ENCODE assay signal across 8 cellular contexts in the genomic region with DNA sequence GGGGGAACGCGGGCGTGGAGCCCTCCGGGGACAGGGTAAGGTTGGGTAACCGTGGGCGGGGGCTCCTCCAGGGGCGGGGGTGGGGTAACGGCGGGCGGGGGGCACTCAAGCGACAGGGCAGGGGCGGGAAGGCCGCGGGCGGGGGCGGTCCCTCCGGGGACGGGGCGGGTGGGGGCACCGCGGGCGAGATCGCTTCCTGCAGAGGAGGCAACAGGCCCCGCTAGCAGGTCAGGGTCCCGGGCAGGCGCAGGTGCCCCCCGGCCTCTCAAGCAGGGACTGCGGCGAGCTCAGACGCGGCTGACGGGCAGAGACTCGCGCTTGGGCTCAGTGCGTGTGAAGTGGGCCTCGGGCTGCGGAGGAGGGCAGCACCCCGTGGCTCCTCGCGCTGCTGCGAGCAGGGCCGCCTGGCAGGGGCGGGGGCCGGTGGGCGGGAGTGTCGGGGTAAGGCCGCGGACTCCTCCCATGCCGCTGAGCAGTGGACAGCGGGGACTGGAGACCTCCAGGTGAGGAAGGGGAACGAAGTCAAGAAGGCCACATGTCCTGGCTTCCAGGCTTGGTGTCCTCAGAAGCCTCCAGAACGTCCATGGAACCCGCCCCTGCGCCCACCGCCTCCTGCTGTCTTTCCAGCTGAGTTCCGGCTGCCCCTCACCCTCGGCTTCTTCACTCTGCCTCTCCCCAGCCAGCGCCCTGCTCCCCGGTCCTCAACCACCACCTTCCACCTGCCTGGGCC. TPM values are rescaled to one million over a fixed set of nuclear protein-coding genes. Genes with fewer than 3 reads are reported as not detected.
DNase-seq lines count a peak whose midpoint lies in the region; ATAC-seq, FAIRE-seq and TF ChIP-seq lines count a peak whose summit lies in the region.

No MANE protein-coding gene starts in this region.

- H3K4me3 Mint-ChIP-seq in Calu3 (ENCODE audit: low read depth, unreplicated experiment) = peak overlapping the region; percentile 79
- H3K4me3 Mint-ChIP-seq in WTC11 = peak overlapping the region; percentile 77

- H3K4me1 Mint-ChIP-seq in Calu3 (ENCODE audit: low read depth, unreplicated experiment) = peaks cover 18% of the 10 kb centered on the region
- peaks cover 48% of the 10 kb centered on the region for H3K4me1 Mint-ChIP-seq in WTC11

- no peaks in the 10 kb centered on the region for H3K27me3 Mint-ChIP-seq in Calu3 (ENCODE audit: unreplicated experiment)
- H3K27me3 Mint-ChIP-seq in WTC11 (ENCODE audit: low read depth) = no peaks in the 10 kb centered on the region; the same call in 1 of the 2 replicates

- TF ChIP-seq CTCF in Calu3 (IDR thresholded peaks at IDR 0.05; ENCODE audit: unreplicated experiment) (no peak), WTC11 (IDR thresholded peaks at IDR 0.05) (no peak), HepG2 (CRISPR knock-in tag; IDR thresholded peaks at IDR 0.05) (no peak)

- peak in 1 of 2 experiments; percentile 64; a peak in 2 of 4 replicates for TF ChIP-seq POLR2A in HepG2 (IDR thresholded peaks at IDR 0.05; ENCODE audit: insufficient read depth in 1 of 2, low read depth in 2 of 2, low read length in 2 of 2)

- TF ChIP-seq RAD21 in HepG2 (CRISPR knock-in tag; IDR thresholded peaks at IDR 0.05) = no peak

- H3K27me3 ChIP-seq in GM23248 (replicated peaks; ENCODE audit: insufficient read depth) (no peaks in the 10 kb centered on the region), HepG2 (ENCODE audit: control insufficient read depth in 1 of 2, insufficient read depth in 2 of 2, low read length in 2 of 2) (no peaks in the 10 kb centered on the region; a peak in 1 of 5 replicates)

- in situ Hi-C loops in GM23248 (cut with MboI) (no loop called here), HepG2 (cut with HindIII; ENCODE audit: extremely low pct_ligation_motif_present, low pct_unique_long_range_greater_than_20kb) (no loop called here)

- peak; percentile 40 for ATAC-seq in WTC11
- peak; percentile 66 for ATAC-seq in HepG2

- BruUV-seq in Calu3 (replicated peaks; lab: Mats Ljungman, UMichigan) = no TSS peak
- BruUV-seq in HepG2 (replicated peaks; lab: Mats Ljungman, UMichigan) = no TSS peak

- H3K9me3 Mint-ChIP-seq in Calu3 (ENCODE audit: low read depth, unreplicated experiment) (no peaks in the 10 kb centered on the region), WTC11 (no peaks in the 10 kb centered on the region; the same call in 1 of the 2 replicates)

- H3K9ac ChIP-seq in GM23248 (peak overlapping the region; percentile 93), HepG2 (ENCODE audit: insufficient read depth, low read depth, low read length) (peak overlapping the region; percentile 76)

- H3K79me2 ChIP-seq in GM23248 (ENCODE audit: insufficient read depth) (peaks cover 46% of the 10 kb centered on the region), HepG2 (ENCODE audit: insufficient read depth, low read length) (peaks cover 45% of the 10 kb centered on the region)

- peaks cover 39% of the 10 kb centered on the region for H3K4me1 ChIP-seq in GM23248 (ENCODE audit: insufficient read depth)
- peaks cover 76% of the 10 kb centered on the region for H3K4me1 ChIP-seq in HepG2 (ENCODE audit: insufficient read depth, low read length)

- peaks cover 13% of the 10 kb centered on the region for H3F3A ChIP-seq in GM23248 (ENCODE audit: insufficient read depth)

- H3K27ac Mint-ChIP-seq in Calu3 (ENCODE audit: unreplicated experiment) = peak overlapping the region; percentile 45
- H3K27ac Mint-ChIP-seq in WTC11 = peak overlapping the region; percentile 79; the same call in 1 of the 2 replicates

- CTCF ChIA-PET in Calu3 (lab: Charles Lee) (no interaction called here), WTC11 (lab: Charles Lee) (interaction anchor here (1.0 to 2.0 kb wide), 3 partner anchors 15 to 155 kb away, joined by 6 to 13 read pairs (median 8); no protein-coding TSS in a partner anchor), HepG2 (lab: Yijun Ruan, JAX; ENCODE audit: low intra/inter-chr PET ratio, low total read pairs) (no interaction called here)

- DNase-seq in Calu3 (peak; percentile 22), GM23248 (peak; percentile 83), NCI-H146 treated with DMSO at 0.1 percent for 48 hours (lab: John Stamatoyannopoulos, UW; ENCODE audit: unreplicated experiment) (peak; percentile 35), WTC11 (ENCODE audit: low spot score) (peak; percentile 62), HepG2 (ENCODE audit: low spot score) (peak; percentile 42), SIG-M5 (lab: John Stamatoyannopoulos, UW) (no peak)
- peak; percentile 69 for DNase-seq in stimulated activated CD4-positive, alpha-beta T cell treated with anti-CD3 and anti-CD28 coated beads, Interleukin-4, amount 100 ng/mL, for 24 hours

- H3K27ac ChIP-seq in GM23248 (peak overlapping the region; percentile 76), cingulate gyrus (ENCODE audit: low read depth, low read length) (peak overlapping the region; percentile 88), HepG2 (ENCODE audit: extremely low read length, insufficient read depth, low read length) (peak overlapping the region; percentile 81)

- H4K20me1 ChIP-seq in GM23248 (ENCODE audit: insufficient read depth) = peaks cover 23% of the 10 kb centered on the region; the same call in 1 of the 2 replicates
- peaks cover 32% of the 10 kb centered on the region for H4K20me1 ChIP-seq in HepG2 (ENCODE audit: insufficient read depth, low read length)

- WGBS in GM23248 (ENCODE audit: low coverage in 1 of 2, low lambda C conversion rate in 2 of 2, missing lambda C conversion rate in 2 of 2), 2 experiments = 2% methylated on average over 10 to 52 of the region's 59 CpGs
- WGBS in HepG2 (ENCODE audit: low lambda C conversion rate) = 7% methylated on average over 8 of the region's 59 CpGs

- H3K9me3 ChIP-seq in GM23248 (ENCODE audit: low read depth) = no peaks in the 10 kb centered on the region
- H3K9me3 ChIP-seq in HepG2 (ENCODE audit: low read length) = no peaks in the 10 kb centered on the region

- no peaks in the 10 kb centered on the region for H3K9me2 ChIP-seq in GM23248 (ENCODE audit: insufficient read depth)

- H3K36me3 Mint-ChIP-seq in Calu3 (ENCODE audit: insufficient read depth, unreplicated experiment) (peaks cover 41% of the 10 kb centered on the region), WTC11 (peaks cover 4% of the 10 kb centered on the region; the same call in 1 of the 2 replicates)

- H3K4me3 ChIP-seq in GM23248 (peak overlapping the region; percentile 91), HepG2 (replicated peaks in 1 of 3; ENCODE audit: insufficient read depth in 1 of 3, low read depth in 2 of 3, low read length in 3 of 3) (peak overlapping the region; percentile 67 to 99 (median 90))

- H3K4me2 ChIP-seq in GM23248 (ENCODE audit: unreplicated experiment) (peak overlapping the region; percentile 77), HepG2 (ENCODE audit: low read depth, low read length) (peak overlapping the region; percentile 96)

- intact Hi-C loops in Calu3 (cut with micrococcal nuclease; ENCODE audit: unreplicated experiment) (no loop called here), HepG2 (cut with micrococcal nuclease; ENCODE audit: unreplicated experiment) (no loop called here)

- POLR2A ChIA-PET in WTC11 (lab: Charles Lee) = interaction anchor here (0.7 to 1.0 kb wide), 3 partner anchors 9 to 28 kb away, joined by 3 to 7 read pairs (median 5); partner anchors contain the start of gene TMEM52
- POLR2A ChIA-PET in HepG2 (lab: Yijun Ruan, JAX) = interaction anchor here (1.0 to 1.9 kb wide), 4 partner anchors 9 to 28 kb away, joined by 3 to 6 read pairs (median 4); partner anchors contain the start of gene TMEM52

- TF ChIP-seq EP300 in HepG2 (IDR thresholded peaks at IDR 0.05; ENCODE audit: low read depth in 2 of 2, low read length in 2 of 2) (no peak), HepG2 (CRISPR knock-in tag; IDR thresholded peaks at IDR 0.05; ENCODE audit: borderline replicate concordance) (no peak)

- FAIRE-seq in HepG2 (lab: Jason Lieb, UNC) = no peak

- H3K36me3 ChIP-seq in GM23248 (ENCODE audit: low read depth) (0 out of 2 replicates have a peak, but pooled peaks cover 3% of the 10 kb centered on the region), HepG2 (replicated peaks in 1 of 2; ENCODE audit: control insufficient read depth in 1 of 2, insufficient read depth in 2 of 2, low read length in 2 of 2) (no peaks in the 10 kb centered on the region)

- H2AFZ ChIP-seq in GM23248 (peak overlapping the region; percentile 74), HepG2 (ENCODE audit: low read length) (no peak overlapping the region)

RNA-seq across cellular contexts. Expression of gene GNB1, which starts 0.6 kb away (rescaled TPM):
- total RNA-seq in Calu3 (2022) (251 and 252 TPM in 2 replicates), WTC11 (2021) (339 to 383 TPM (median 360 TPM) in 3 replicates), HepG2 (2016; rRNA removed; fragmentation: Illumina TruSeq; extraction: Trizol) (66.2 and 76.7 TPM in 2 replicates)
- 87.6 and 97.7 TPM in 2 replicates for total RNA-seq in GM23248 (2014; rRNA removed; shearing (Covaris generic))
- polyA plus RNA-seq in GM23248 (2016; fragmentation: Nextera tagmentation; extraction: Ambion mirVana) (92.0 and 148 TPM in 2 replicates), HepG2 (2011; rRNA removed) (327 and 345 TPM in 2 replicates)
- 98.5 and 108 TPM in 2 replicates for total RNA-seq in HepG2 (2016; cell fraction: cytosol; rRNA removed; fragmentation: Illumina TruSeq; extraction: Trizol; ENCODE audit: low read depth)
- 68.2 and 68.8 TPM in 2 replicates for total RNA-seq in HepG2 (2016; cell fraction: insoluble cytoplasmic fraction; rRNA removed; fragmentation: Illumina TruSeq; extraction: Trizol)
- 163 and 168 TPM in 2 replicates for total RNA-seq in HepG2 (2016; cell fraction: membrane; rRNA removed; fragmentation: Illumina TruSeq; extraction: Trizol)
- 45.2 and 49.3 TPM in 2 replicates for total RNA-seq in HepG2 (2016; cell fraction: nucleus; rRNA removed; fragmentation: Illumina TruSeq; extraction: Trizol)
- polyA plus RNA-seq in HepG2 (2011; cell fraction: cytosol; rRNA removed) = 278 and 286 TPM in 2 replicates
- 169 and 179 TPM in 2 replicates for polyA plus RNA-seq in HepG2 (2011; cell fraction: nucleus; rRNA removed)
- polyA plus RNA-seq in HepG2 (2012) = 196 and 197 TPM in 2 replicates
- 302 and 370 TPM in 2 replicates for polyA plus RNA-seq in HepG2 (2016; cell fraction: cytosol; fragmentation: Illumina TruSeq; extraction: Trizol; ENCODE audit: low read depth)
- polyA plus RNA-seq in HepG2 (2016; cell fraction: insoluble cytoplasmic fraction; fragmentation: Illumina TruSeq; extraction: Trizol; ENCODE audit: low read depth) = 201 and 257 TPM in 2 replicates
- polyA plus RNA-seq in HepG2 (2016; cell fraction: membrane; fragmentation: Illumina TruSeq; extraction: Trizol; ENCODE audit: low read depth) = 387 and 445 TPM in 2 replicates
- 156 and 160 TPM in 2 replicates for polyA plus RNA-seq in HepG2 (2016; cell fraction: nucleus; fragmentation: Illumina TruSeq; extraction: Trizol; ENCODE audit: insufficient read depth, low read depth)
- 349 and 450 TPM in 2 replicates for polyA minus RNA-seq in HepG2 (2011; rRNA and poly(A)+ RNA removed; ENCODE audit: low replicate concordance)
- polyA minus RNA-seq in HepG2 (2011; cell fraction: cytosol; rRNA and poly(A)+ RNA removed) = 168 and 187 TPM in 2 replicates
- 63.1 and 70.6 TPM in 2 replicates for polyA minus RNA-seq in HepG2 (2011; cell fraction: nucleus; rRNA and poly(A)+ RNA removed)

RNA-seq across cellular contexts. Expression of gene CALML6, which starts 23.5 kb away (rescaled TPM):
- total RNA-seq in Calu3 (2022) = 0.59 and 1.3 TPM in 2 replicates
- total RNA-seq in GM23248 (2014; rRNA removed; shearing (Covaris generic)) = 0.11 and 0.51 TPM in 2 replicates
- polyA plus RNA-seq in GM23248 (2016; fragmentation: Nextera tagmentation; extraction: Ambion mirVana) = not detected in 2 replicates
- 0.87 to 2.1 TPM (median 1.9 TPM) in 3 replicates for total RNA-seq in WTC11 (2021)
- total RNA-seq in HepG2 (2016; rRNA removed; fragmentation: Illumina TruSeq; extraction: Trizol) = 0.11 TPM in 1 of 2 replicates, not detected in the other
- not detected in 2 replicates for total RNA-seq in HepG2 (2016; cell fraction: cytosol; rRNA removed; fragmentation: Illumina TruSeq; extraction: Trizol; ENCODE audit: low read depth)
- total RNA-seq in HepG2 (2016; cell fraction: insoluble cytoplasmic fraction; rRNA removed; fragmentation: Illumina TruSeq; extraction: Trizol) = 0.13 TPM in 1 of 2 replicates, not detected in the other
- total RNA-seq in HepG2 (2016; cell fraction: membrane; rRNA removed; fragmentation: Illumina TruSeq; extraction: Trizol) = not detected in 2 replicates
- not detected in 2 replicates for total RNA-seq in HepG2 (2016; cell fraction: nucleus; rRNA removed; fragmentation: Illumina TruSeq; extraction: Trizol)
- 0.12 TPM in 1 of 2 replicates, not detected in the other for polyA plus RNA-seq in HepG2 (2011; rRNA removed)
- polyA plus RNA-seq in HepG2 (2011; cell fraction: cytosol; rRNA removed) = not detected in 2 replicates
- polyA plus RNA-seq in HepG2 (2011; cell fraction: nucleus; rRNA removed) = 0.80 and 1.5 TPM in 2 replicates
- not detected in 2 replicates for polyA plus RNA-seq in HepG2 (2012)
- polyA plus RNA-seq in HepG2 (2016; cell fraction: cytosol; fragmentation: Illumina TruSeq; extraction: Trizol; ENCODE audit: low read depth) = not detected in 2 replicates
- polyA plus RNA-seq in HepG2 (2016; cell fraction: insoluble cytoplasmic fraction; fragmentation: Illumina TruSeq; extraction: Trizol; ENCODE audit: low read depth) = not detected in 2 replicates
- not detected in 2 replicates for polyA plus RNA-seq in HepG2 (2016; cell fraction: membrane; fragmentation: Illumina TruSeq; extraction: Trizol; ENCODE audit: low read depth)
- 0.38 and 0.87 TPM in 2 replicates for polyA plus RNA-seq in HepG2 (2016; cell fraction: nucleus; fragmentation: Illumina TruSeq; extraction: Trizol; ENCODE audit: insufficient read depth, low read depth)
- not detected in 2 replicates for polyA minus RNA-seq in HepG2 (2011; rRNA and poly(A)+ RNA removed; ENCODE audit: low replicate concordance)
- not detected in 2 replicates for polyA minus RNA-seq in HepG2 (2011; cell fraction: cytosol; rRNA and poly(A)+ RNA removed)
- 0.64 TPM in 1 of 2 replicates, not detected in the other for polyA minus RNA-seq in HepG2 (2011; cell fraction: nucleus; rRNA and poly(A)+ RNA removed)

RNA-seq across cellular contexts. Expression of gene TMEM52, which starts 27.6 kb away (rescaled TPM):
- total RNA-seq in Calu3 (2022) (0.64 and 1.1 TPM in 2 replicates), WTC11 (2021) (15.0 to 21.9 TPM (median 20.0 TPM) in 3 replicates), HepG2 (2016; rRNA removed; fragmentation: Illumina TruSeq; extraction: Trizol) (12.9 and 18.7 TPM in 2 replicates)
- not detected in 2 replicates for total RNA-seq in GM23248 (2014; rRNA removed; shearing (Covaris generic))
- polyA plus RNA-seq in GM23248 (2016; fragmentation: Nextera tagmentation; extraction: Ambion mirVana) (0.28 and 0.40 TPM in 2 replicates), HepG2 (2011; rRNA removed) (13.2 and 15.3 TPM in 2 replicates)
- 49.1 and 56.2 TPM in 2 replicates for total RNA-seq in HepG2 (2016; cell fraction: cytosol; rRNA removed; fragmentation: Illumina TruSeq; extraction: Trizol; ENCODE audit: low read depth)
- total RNA-seq in HepG2 (2016; cell fraction: insoluble cytoplasmic fraction; rRNA removed; fragmentation: Illumina TruSeq; extraction: Trizol) = 9.2 and 18.5 TPM in 2 replicates
- 52.4 and 62.3 TPM in 2 replicates for total RNA-seq in HepG2 (2016; cell fraction: membrane; rRNA removed; fragmentation: Illumina TruSeq; extraction: Trizol)
- 7.7 and 11.9 TPM in 2 replicates for total RNA-seq in HepG2 (2016; cell fraction: nucleus; rRNA removed; fragmentation: Illumina TruSeq; extraction: Trizol)
- polyA plus RNA-seq in HepG2 (2011; cell fraction: cytosol; rRNA removed) = 12.8 and 25.5 TPM in 2 replicates
- polyA plus RNA-seq in HepG2 (2011; cell fraction: nucleus; rRNA removed) = 29.4 and 36.3 TPM in 2 replicates
- 6.6 and 7.8 TPM in 2 replicates for polyA plus RNA-seq in HepG2 (2012)
- polyA plus RNA-seq in HepG2 (2016; cell fraction: cytosol; fragmentation: Illumina TruSeq; extraction: Trizol; ENCODE audit: low read depth) = 77.9 and 88.5 TPM in 2 replicates
- 13.6 and 17.5 TPM in 2 replicates for polyA plus RNA-seq in HepG2 (2016; cell fraction: insoluble cytoplasmic fraction; fragmentation: Illumina TruSeq; extraction: Trizol; ENCODE audit: low read depth)
- 69.4 and 73.4 TPM in 2 replicates for polyA plus RNA-seq in HepG2 (2016; cell fraction: membrane; fragmentation: Illumina TruSeq; extraction: Trizol; ENCODE audit: low read depth)
- polyA plus RNA-seq in HepG2 (2016; cell fraction: nucleus; fragmentation: Illumina TruSeq; extraction: Trizol; ENCODE audit: insufficient read depth, low read depth) = 21.1 and 21.2 TPM in 2 replicates
- 1.1 and 27.0 TPM in 2 replicates for polyA minus RNA-seq in HepG2 (2011; rRNA and poly(A)+ RNA removed; ENCODE audit: low replicate concordance)
- polyA minus RNA-seq in HepG2 (2011; cell fraction: cytosol; rRNA and poly(A)+ RNA removed) = 7.6 and 7.8 TPM in 2 replicates
- 2.3 and 2.6 TPM in 2 replicates for polyA minus RNA-seq in HepG2 (2011; cell fraction: nucleus; rRNA and poly(A)+ RNA removed)
